Comparison of ENCODE assay signal across 1 cellular context in genomic region chr10:43282881-43283280, GRCh38.
TF ChIP-seq lines count a peak whose summit lies in the region.

No MANE protein-coding gene starts in this region.

TF ChIP-seq in WTC11, 78 proteins besides CTCF, POLR2A, EP300 and RAD21 (continued from another document and continues in another):
- TF ChIP-seq GRHL2 (CRISPR knock-in tag; IDR thresholded peaks at IDR 0.05; ENCODE audit: insufficient replicate concordance, severe bottlenecking): no peak
- peak; percentile 89 for TF ChIP-seq FOXP1 (CRISPR knock-in tag; IDR thresholded peaks at IDR 0.05; ENCODE audit: borderline replicate concordance)
- TF ChIP-seq, protein P1, sequence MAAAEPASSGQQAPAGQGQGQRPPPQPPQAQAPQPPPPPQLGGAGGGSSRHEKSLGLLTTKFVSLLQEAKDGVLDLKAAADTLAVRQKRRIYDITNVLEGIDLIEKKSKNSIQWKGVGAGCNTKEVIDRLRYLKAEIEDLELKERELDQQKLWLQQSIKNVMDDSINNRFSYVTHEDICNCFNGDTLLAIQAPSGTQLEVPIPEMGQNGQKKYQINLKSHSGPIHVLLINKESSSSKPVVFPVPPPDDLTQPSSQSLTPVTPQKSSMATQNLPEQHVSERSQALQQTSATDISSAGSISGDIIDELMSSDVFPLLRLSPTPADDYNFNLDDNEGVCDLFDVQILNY (CRISPR knock-in tag; IDR thresholded peaks at IDR 0.05): no peak
- TF ChIP-seq MYBL2 (CRISPR knock-in tag; IDR thresholded peaks at IDR 0.05): no peak
- peak; percentile 92 for TF ChIP-seq TEAD1 (CRISPR knock-in tag; IDR thresholded peaks at IDR 0.05)
- TF ChIP-seq SP1 (CRISPR knock-in tag; conservative IDR thresholded peaks at IDR 0.05): peak; percentile 86
- TF ChIP-seq, protein P2, sequence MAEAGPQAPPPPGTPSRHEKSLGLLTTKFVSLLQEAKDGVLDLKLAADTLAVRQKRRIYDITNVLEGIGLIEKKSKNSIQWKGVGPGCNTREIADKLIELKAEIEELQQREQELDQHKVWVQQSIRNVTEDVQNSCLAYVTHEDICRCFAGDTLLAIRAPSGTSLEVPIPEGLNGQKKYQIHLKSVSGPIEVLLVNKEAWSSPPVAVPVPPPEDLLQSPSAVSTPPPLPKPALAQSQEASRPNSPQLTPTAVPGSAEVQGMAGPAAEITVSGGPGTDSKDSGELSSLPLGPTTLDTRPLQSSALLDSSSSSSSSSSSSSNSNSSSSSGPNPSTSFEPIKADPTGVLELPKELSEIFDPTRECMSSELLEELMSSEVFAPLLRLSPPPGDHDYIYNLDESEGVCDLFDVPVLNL (CRISPR knock-in tag; IDR thresholded peaks at IDR 0.05; ENCODE audit: borderline replicate concordance, low read depth): peak; percentile 73; the same call in 1 of the 2 replicates
- no peak for TF ChIP-seq OVOL2 (CRISPR knock-in tag; IDR thresholded peaks at IDR 0.05; ENCODE audit: borderline replicate concordance)
- TF ChIP-seq MXD4 (CRISPR knock-in tag; IDR thresholded peaks at IDR 0.05; ENCODE audit: borderline replicate concordance): no peak
- TF ChIP-seq HMGA2 (CRISPR knock-in tag; IDR thresholded peaks at IDR 0.05): no peak
- peak; percentile 89; the same call in 1 of the 2 replicates for TF ChIP-seq ZNF232 (CRISPR knock-in tag; IDR thresholded peaks at IDR 0.05)
- no peak for TF ChIP-seq ZNF138 (CRISPR knock-in tag; conservative IDR thresholded peaks at IDR 0.05)
- no peak for TF ChIP-seq ZMAT4 (CRISPR knock-in tag; IDR thresholded peaks at IDR 0.05)
- TF ChIP-seq GABPB1 (CRISPR knock-in tag; IDR thresholded peaks at IDR 0.05): no peak
- TF ChIP-seq PREB (CRISPR knock-in tag; IDR thresholded peaks at IDR 0.05; ENCODE audit: borderline replicate concordance): peak; percentile 71; the same call in 1 of the 2 replicates
- TF ChIP-seq ZNF396 (CRISPR knock-in tag; IDR thresholded peaks at IDR 0.05; ENCODE audit: borderline replicate concordance): no peak
- TF ChIP-seq NFYB (CRISPR knock-in tag; conservative IDR thresholded peaks at IDR 0.05; ENCODE audit: low read depth): no peak
- TF ChIP-seq, protein P3, sequence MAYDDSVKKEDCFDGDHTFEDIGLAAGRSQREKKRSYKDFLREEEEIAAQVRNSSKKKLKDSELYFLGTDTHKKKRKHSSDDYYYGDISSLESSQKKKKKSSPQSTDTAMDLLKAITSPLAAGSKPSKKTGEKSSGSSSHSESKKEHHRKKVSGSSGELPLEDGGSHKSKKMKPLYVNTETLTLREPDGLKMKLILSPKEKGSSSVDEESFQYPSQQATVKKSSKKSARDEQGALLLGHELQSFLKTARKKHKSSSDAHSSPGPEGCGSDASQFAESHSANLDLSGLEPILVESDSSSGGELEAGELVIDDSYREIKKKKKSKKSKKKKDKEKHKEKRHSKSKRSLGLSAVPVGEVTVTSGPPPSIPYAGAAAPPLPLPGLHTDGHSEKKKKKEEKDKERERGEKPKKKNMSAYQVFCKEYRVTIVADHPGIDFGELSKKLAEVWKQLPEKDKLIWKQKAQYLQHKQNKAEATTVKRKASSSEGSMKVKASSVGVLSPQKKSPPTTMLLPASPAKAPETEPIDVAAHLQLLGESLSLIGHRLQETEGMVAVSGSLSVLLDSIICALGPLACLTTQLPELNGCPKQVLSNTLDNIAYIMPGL (CRISPR knock-in tag; IDR thresholded peaks at IDR 0.05): no peak
- TF ChIP-seq PRRX2 (CRISPR knock-in tag; IDR thresholded peaks at IDR 0.05): no peak
- TF ChIP-seq, protein P4, sequence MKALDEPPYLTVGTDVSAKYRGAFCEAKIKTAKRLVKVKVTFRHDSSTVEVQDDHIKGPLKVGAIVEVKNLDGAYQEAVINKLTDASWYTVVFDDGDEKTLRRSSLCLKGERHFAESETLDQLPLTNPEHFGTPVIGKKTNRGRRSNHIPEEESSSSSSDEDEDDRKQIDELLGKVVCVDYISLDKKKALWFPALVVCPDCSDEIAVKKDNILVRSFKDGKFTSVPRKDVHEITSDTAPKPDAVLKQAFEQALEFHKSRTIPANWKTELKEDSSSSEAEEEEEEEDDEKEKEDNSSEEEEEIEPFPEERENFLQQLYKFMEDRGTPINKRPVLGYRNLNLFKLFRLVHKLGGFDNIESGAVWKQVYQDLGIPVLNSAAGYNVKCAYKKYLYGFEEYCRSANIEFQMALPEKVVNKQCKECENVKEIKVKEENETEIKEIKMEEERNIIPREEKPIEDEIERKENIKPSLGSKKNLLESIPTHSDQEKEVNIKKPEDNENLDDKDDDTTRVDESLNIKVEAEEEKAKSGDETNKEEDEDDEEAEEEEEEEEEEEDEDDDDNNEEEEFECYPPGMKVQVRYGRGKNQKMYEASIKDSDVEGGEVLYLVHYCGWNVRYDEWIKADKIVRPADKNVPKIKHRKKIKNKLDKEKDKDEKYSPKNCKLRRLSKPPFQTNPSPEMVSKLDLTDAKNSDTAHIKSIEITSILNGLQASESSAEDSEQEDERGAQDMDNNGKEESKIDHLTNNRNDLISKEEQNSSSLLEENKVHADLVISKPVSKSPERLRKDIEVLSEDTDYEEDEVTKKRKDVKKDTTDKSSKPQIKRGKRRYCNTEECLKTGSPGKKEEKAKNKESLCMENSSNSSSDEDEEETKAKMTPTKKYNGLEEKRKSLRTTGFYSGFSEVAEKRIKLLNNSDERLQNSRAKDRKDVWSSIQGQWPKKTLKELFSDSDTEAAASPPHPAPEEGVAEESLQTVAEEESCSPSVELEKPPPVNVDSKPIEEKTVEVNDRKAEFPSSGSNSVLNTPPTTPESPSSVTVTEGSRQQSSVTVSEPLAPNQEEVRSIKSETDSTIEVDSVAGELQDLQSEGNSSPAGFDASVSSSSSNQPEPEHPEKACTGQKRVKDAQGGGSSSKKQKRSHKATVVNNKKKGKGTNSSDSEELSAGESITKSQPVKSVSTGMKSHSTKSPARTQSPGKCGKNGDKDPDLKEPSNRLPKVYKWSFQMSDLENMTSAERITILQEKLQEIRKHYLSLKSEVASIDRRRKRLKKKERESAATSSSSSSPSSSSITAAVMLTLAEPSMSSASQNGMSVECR (CRISPR knock-in tag; IDR thresholded peaks at IDR 0.05; ENCODE audit: borderline replicate concordance): peak; percentile 93
- 0 out of 2 replicates have a peak, but pooled peaks have one; percentile 55 for TF ChIP-seq E2F1 (CRISPR knock-in tag; IDR thresholded peaks at IDR 0.05)
- peak; percentile 83 for TF ChIP-seq RELA (CRISPR knock-in tag; IDR thresholded peaks at IDR 0.05; ENCODE audit: borderline replicate concordance)
- no peak for TF ChIP-seq ZNF263 (CRISPR knock-in tag; IDR thresholded peaks at IDR 0.05; ENCODE audit: low read depth)
- no peak for TF ChIP-seq RORB (CRISPR knock-in tag; IDR thresholded peaks at IDR 0.05)
- 0 out of 2 replicates have a peak, but pooled peaks have one; percentile 45 for TF ChIP-seq NR1H2 (CRISPR knock-in tag; IDR thresholded peaks at IDR 0.05)
- TF ChIP-seq SMAD4 (CRISPR knock-in tag; IDR thresholded peaks at IDR 0.05): peak; percentile 93
- TF ChIP-seq JUN (CRISPR knock-in tag; IDR thresholded peaks at IDR 0.05): peak; percentile 88; the same call in 1 of the 2 replicates
- peak; percentile 50; the same call in 1 of the 2 replicates for TF ChIP-seq ZBTB21 (CRISPR knock-in tag; IDR thresholded peaks at IDR 0.05; ENCODE audit: borderline replicate concordance)
- TF ChIP-seq, protein P5, sequence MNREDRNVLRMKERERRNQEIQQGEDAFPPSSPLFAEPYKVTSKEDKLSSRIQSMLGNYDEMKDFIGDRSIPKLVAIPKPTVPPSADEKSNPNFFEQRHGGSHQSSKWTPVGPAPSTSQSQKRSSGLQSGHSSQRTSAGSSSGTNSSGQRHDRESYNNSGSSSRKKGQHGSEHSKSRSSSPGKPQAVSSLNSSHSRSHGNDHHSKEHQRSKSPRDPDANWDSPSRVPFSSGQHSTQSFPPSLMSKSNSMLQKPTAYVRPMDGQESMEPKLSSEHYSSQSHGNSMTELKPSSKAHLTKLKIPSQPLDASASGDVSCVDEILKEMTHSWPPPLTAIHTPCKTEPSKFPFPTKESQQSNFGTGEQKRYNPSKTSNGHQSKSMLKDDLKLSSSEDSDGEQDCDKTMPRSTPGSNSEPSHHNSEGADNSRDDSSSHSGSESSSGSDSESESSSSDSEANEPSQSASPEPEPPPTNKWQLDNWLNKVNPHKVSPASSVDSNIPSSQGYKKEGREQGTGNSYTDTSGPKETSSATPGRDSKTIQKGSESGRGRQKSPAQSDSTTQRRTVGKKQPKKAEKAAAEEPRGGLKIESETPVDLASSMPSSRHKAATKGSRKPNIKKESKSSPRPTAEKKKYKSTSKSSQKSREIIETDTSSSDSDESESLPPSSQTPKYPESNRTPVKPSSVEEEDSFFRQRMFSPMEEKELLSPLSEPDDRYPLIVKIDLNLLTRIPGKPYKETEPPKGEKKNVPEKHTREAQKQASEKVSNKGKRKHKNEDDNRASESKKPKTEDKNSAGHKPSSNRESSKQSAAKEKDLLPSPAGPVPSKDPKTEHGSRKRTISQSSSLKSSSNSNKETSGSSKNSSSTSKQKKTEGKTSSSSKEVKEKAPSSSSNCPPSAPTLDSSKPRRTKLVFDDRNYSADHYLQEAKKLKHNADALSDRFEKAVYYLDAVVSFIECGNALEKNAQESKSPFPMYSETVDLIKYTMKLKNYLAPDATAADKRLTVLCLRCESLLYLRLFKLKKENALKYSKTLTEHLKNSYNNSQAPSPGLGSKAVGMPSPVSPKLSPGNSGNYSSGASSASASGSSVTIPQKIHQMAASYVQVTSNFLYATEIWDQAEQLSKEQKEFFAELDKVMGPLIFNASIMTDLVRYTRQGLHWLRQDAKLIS (CRISPR knock-in tag; IDR thresholded peaks at IDR 0.05; ENCODE audit: borderline replicate concordance): no peak
- no peak for TF ChIP-seq ZSCAN18 (CRISPR knock-in tag; IDR thresholded peaks at IDR 0.05)
- TF ChIP-seq ZNF281 (CRISPR knock-in tag; IDR thresholded peaks at IDR 0.05): peak; percentile 87
- TF ChIP-seq ATF1 (CRISPR knock-in tag; IDR thresholded peaks at IDR 0.05): no peak
- TF ChIP-seq, protein P6, sequence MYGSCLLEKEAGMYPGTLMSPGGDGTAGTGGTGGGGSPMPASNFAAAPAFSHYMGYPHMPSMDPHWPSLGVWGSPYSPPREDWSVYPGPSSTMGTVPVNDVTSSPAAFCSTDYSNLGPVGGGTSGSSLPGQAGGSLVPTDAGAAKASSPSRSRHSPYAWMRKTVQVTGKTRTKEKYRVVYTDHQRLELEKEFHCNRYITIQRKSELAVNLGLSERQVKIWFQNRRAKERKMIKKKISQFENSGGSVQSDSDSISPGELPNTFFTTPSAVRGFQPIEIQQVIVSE (CRISPR knock-in tag; IDR thresholded peaks at IDR 0.05; ENCODE audit: borderline replicate concordance): no peak
- no peak for TF ChIP-seq NFATC4 (CRISPR knock-in tag; IDR thresholded peaks at IDR 0.05)
- no peak for TF ChIP-seq SOX15 (CRISPR knock-in tag; IDR thresholded peaks at IDR 0.05)
- TF ChIP-seq CREM (CRISPR knock-in tag; IDR thresholded peaks at IDR 0.05): peak; percentile 54; the same call in 1 of the 2 replicates
- TF ChIP-seq, protein P7, sequence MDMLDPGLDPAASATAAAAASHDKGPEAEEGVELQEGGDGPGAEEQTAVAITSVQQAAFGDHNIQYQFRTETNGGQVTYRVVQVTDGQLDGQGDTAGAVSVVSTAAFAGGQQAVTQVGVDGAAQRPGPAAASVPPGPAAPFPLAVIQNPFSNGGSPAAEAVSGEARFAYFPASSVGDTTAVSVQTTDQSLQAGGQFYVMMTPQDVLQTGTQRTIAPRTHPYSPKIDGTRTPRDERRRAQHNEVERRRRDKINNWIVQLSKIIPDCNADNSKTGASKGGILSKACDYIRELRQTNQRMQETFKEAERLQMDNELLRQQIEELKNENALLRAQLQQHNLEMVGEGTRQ (CRISPR knock-in tag; IDR thresholded peaks at IDR 0.05): no peak
- no peak for TF ChIP-seq CBFB (CRISPR knock-in tag; IDR thresholded peaks at IDR 0.05; ENCODE audit: low read depth)
- 0 out of 2 replicates have a peak, but pooled peaks have one; percentile 53 for TF ChIP-seq TCF7 (CRISPR knock-in tag; IDR thresholded peaks at IDR 0.05; ENCODE audit: low read depth)
